8 cellular contexts compared by ENCODE assay signal in the genomic region with DNA sequence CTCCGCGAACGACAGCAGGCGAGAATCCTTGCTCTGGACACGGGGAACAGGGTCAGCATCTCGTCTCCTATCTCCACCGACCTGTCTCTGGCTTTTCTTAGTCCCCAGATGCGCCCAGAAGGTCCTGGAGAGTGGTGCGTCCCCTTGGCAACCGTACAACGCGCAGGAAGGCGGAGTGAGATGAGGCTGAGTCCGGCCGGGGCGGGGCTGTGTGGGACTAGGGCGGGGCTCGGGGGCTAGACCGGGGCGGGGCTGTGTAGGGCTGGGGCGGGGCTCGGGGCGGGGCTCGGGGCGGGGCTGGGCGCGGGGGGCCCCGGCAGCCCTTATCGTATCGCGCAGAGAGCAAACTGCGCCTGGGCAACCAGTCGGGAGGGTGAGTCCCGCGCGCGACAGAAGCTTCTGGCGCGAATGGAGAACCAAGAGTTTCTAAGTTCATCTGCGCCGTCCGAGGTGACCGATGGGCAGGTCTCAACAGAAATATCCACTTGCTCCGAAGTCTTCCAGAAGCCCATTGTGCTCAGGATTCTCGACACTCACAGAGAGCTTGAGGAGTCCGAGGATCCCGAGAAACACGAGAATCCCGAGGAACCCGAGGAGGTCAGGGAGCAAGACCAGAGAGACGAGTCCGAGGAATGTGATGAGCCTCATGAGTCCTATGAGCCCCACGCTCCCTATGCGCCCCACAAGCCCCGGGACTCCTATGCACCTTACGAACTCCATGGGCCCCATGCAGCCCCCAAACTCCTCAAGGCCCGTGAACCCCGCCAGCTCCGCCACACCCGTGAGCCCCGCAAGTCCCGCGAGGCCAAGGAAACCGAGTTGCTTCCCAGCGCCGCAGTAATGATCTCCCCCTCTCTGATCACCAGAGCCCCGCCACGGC. TPM values are rescaled to one million over a fixed set of nuclear protein-coding genes. Genes with fewer than 3 reads are reported as not detected.
DNase-seq lines count a peak whose midpoint lies in the region; ATAC-seq and TF ChIP-seq lines count a peak whose summit lies in the region.

No MANE protein-coding gene starts in this region.

- H3K4me3 Mint-ChIP-seq in endodermal cell = no peak overlapping the region

- no peak overlapping the region for H3K27ac Mint-ChIP-seq in endodermal cell

- WGBS in endodermal cell (ENCODE audit: insufficient coverage in 1 of 2, insufficient read length in 1 of 2), 2 experiments = 3 to 6% methylated on average over 24 to 68 of the region's 68 CpGs

- no peaks in the 10 kb centered on the region for H3K36me3 Mint-ChIP-seq in endodermal cell (ENCODE audit: low read depth)

- H3K9me3 ChIP-seq in endodermal cell (ENCODE audit: control insufficient read depth, low read length) = no peaks in the 10 kb centered on the region

- H3K27me3 ChIP-seq in endodermal cell (ENCODE audit: control insufficient read depth, insufficient read depth, low read length, poor library complexity, severe bottlenecking) = peaks cover 61% of the 10 kb centered on the region

- H3K27me3 Mint-ChIP-seq in endodermal cell (ENCODE audit: insufficient read depth) = peaks cover 48% of the 10 kb centered on the region

- ATAC-seq in GM19043 (IDR thresholded peaks at IDR 0.05; ENCODE audit: low read depth, unreplicated experiment) = peak; percentile 98
- peak; percentile 96 for ATAC-seq in HG03342 (IDR thresholded peaks at IDR 0.05; ENCODE audit: unreplicated experiment)

- no peak overlapping the region for H3K27ac ChIP-seq in endodermal cell (ENCODE audit: low read depth, low read length)

- peaks cover 9% of the 10 kb centered on the region for H3K9me3 Mint-ChIP-seq in endodermal cell

- H3K36me3 ChIP-seq in endodermal cell (ENCODE audit: control insufficient read depth, insufficient read depth, low read length) = no peaks in the 10 kb centered on the region

- H3K4me3 ChIP-seq in AG10803 (ENCODE audit: low read length) = peak overlapping the region; percentile 70
- peak overlapping the region; percentile 83 for H3K4me3 ChIP-seq in endodermal cell (ENCODE audit: low read length)

- no peaks in the 10 kb centered on the region for H3K4me1 Mint-ChIP-seq in endodermal cell

- H3K4me1 ChIP-seq in endodermal cell (ENCODE audit: control insufficient read depth, insufficient read depth, low read length) = no peaks in the 10 kb centered on the region

- TF ChIP-seq CTCF in AG10803 (conservative IDR thresholded peaks at IDR 0.05; ENCODE audit: low read length) = no peak
- TF ChIP-seq CTCF in endodermal cell (conservative IDR thresholded peaks at IDR 0.05) = no peak

- peak overlapping the region; percentile 54 for H3K9ac ChIP-seq in endodermal cell (ENCODE audit: extremely low read depth, low read length, poor library complexity, severe bottlenecking)

- peak; percentile 58 for DNase-seq in AG10803 (ENCODE audit: low read depth)
- DNase-seq in NCI-H82 (lab: John Stamatoyannopoulos, UW) = peak; percentile 88
- peak; percentile 60 to 66 for DNase-seq in activated CD8-positive, alpha-beta memory T cell treated with anti-CD3 and anti-CD28 coated beads for 4 hours (ENCODE audit: low read depth in 2 of 2)
- DNase-seq in endodermal cell = peak; percentile 97
- peak; percentile 95 for DNase-seq in mesenteric fat pad (ENCODE audit: low spot score)
- peak; percentile 71 for DNase-seq in stimulated activated CD8-positive, alpha-beta memory T cell treated with anti-CD3 and anti-CD28 coated beads, Interleukin-12 subunit alpha, Interleukin-12 subunit beta, amount 100 ng/mL, for 1 hour (ENCODE audit: low read depth)

RNA-seq across cellular contexts. Expression of a gene that starts 24.9 kb away (rescaled TPM):
- total RNA-seq in endodermal cell (under 1 TPM in 1 of 2 donors, not detected in 1; 0.20 TPM), mesenteric fat pad (not detected)
- polyA plus RNA-seq in endodermal cell (2013, experiment 1 of 2) = 1.3 TPM
- 1.0 TPM for polyA plus RNA-seq in endodermal cell (2013, experiment 2 of 2)
